Comparison of ENCODE assay signal across 8 cellular contexts in genomic region chr10:97731346-97732051, GRCh38. TPM values are rescaled to one million over a fixed set of nuclear protein-coding genes. Genes with fewer than 3 reads are reported as not detected.
A peak's percentile ranks its signal among the peaks of the same experiment; 100 is the strongest.
DNase-seq lines count a peak whose midpoint lies in the region; ATAC-seq, FAIRE-seq and TF ChIP-seq lines count a peak whose summit lies in the region.

No MANE protein-coding gene starts in this region.

- peak; percentile 98 to 99 for TF ChIP-seq RAD21 in H1 (IDR thresholded peaks at IDR 0.05 in 1 of 2, conservative IDR thresholded peaks at IDR 0.05 in 1 of 2; ENCODE audit: low read depth in 2 of 2, low read length in 2 of 2)

- no peak overlapping the region for H2AFZ ChIP-seq in H1 (ENCODE audit: low read length)

- no peak for TF ChIP-seq EP300 in H1 (IDR thresholded peaks at IDR 0.05; ENCODE audit: borderline replicate concordance in 1 of 2, low read depth in 2 of 2, low read length in 2 of 2)

- intact Hi-C loops in activated CD4-positive, alpha-beta T cell treated with anti-CD3 and anti-CD28 coated beads for 36 hours (cut with DNase I, micrococcal nuclease): loop anchor here (1.0 kb wide), 4 partner anchors 22 to 159 kb away; partner anchors contain the start of gene ANKRD2 (in 1 of the 2)

- H3K23me2 ChIP-seq in H1 (ENCODE audit: low read depth, low read length): no peaks in the 10 kb centered on the region

- no peak overlapping the region for H3K9ac ChIP-seq in H1 (replicated peaks in 1 of 4; ENCODE audit: extremely low read depth in 1 of 4, low read depth in 3 of 4, low read length in 3 of 4)

- no peaks in the 10 kb centered on the region for H3K79me2 ChIP-seq in H1 (ENCODE audit: control insufficient read depth in 1 of 2, insufficient read depth in 2 of 2, low read length in 2 of 2)

- no peaks in the 10 kb centered on the region for H3K9me3 Mint-ChIP-seq in activated CD4-positive, alpha-beta T cell treated with anti-CD3 and anti-CD28 coated beads for 36 hours (ENCODE audit: low read depth)

- H3K4me3 Mint-ChIP-seq in activated CD4-positive, alpha-beta T cell treated with anti-CD3 and anti-CD28 coated beads for 36 hours: no peak overlapping the region

- H3K56ac ChIP-seq in H1 (replicated peaks; ENCODE audit: insufficient read length, low read depth, low read length): no peak overlapping the region

- H2AK5ac ChIP-seq in H1 (ENCODE audit: low read depth, low read length): no peak overlapping the region

- DNase-seq in AG10803 (ENCODE audit: low read depth) (peak; percentile 80), GOT3 (lab: John Stamatoyannopoulos, UW) (peak; percentile 9), NCI-H446 (lab: John Stamatoyannopoulos, UW) (peak; percentile 44 to 69), H1 (ENCODE audit: low read depth in 1 of 2, low spot score in 2 of 2) (peak in 1 of 2 experiments; percentile 72), middle frontal gyrus (ENCODE audit: extremely low spot score, low spot score) (peak; percentile 72), stromal cell of bone marrow (ENCODE audit: low read depth) (peak; percentile 63)
- peak; percentile 72 for DNase-seq in activated CD4-positive, alpha-beta T cell treated with anti-CD3 and anti-CD28 coated beads for 36 hours

- H2BK12ac ChIP-seq in H1 (ENCODE audit: low read depth, low read length): no peak overlapping the region

- peaks cover 10% of the 10 kb centered on the region for H3K4me1 Mint-ChIP-seq in activated CD4-positive, alpha-beta T cell treated with anti-CD3 and anti-CD28 coated beads for 36 hours

- H3K4me3 ChIP-seq in AG10803 (ENCODE audit: low read length) (no peak overlapping the region), H1 (ENCODE audit: extremely low read depth in 1 of 4, insufficient read depth in 2 of 4, low read depth in 3 of 4, low read length in 4 of 4) (no peak overlapping the region)

- H3K14ac ChIP-seq in H1 (ENCODE audit: insufficient read length): no peak overlapping the region

- no peaks in the 10 kb centered on the region for H3K36me3 Mint-ChIP-seq in activated CD4-positive, alpha-beta T cell treated with anti-CD3 and anti-CD28 coated beads for 36 hours (ENCODE audit: low read depth)

- no peaks in the 10 kb centered on the region for H3K4me1 ChIP-seq in H1 (replicated peaks in 1 of 4; ENCODE audit: control insufficient read depth in 3 of 4, insufficient read depth in 4 of 4, low read length in 3 of 4)

- no peak overlapping the region for H4K5ac ChIP-seq in H1 (ENCODE audit: insufficient read length, low read depth, low read length)

- no peak overlapping the region for H2BK5ac ChIP-seq in H1 (ENCODE audit: low read depth, low read length)

- WGBS in H1 (ENCODE audit: extremely low coverage in 1 of 2, insufficient coverage in 1 of 2, insufficient read length in 1 of 2, insufficient replicate concordance in 2 of 2, low coverage in 1 of 2, low lambda C conversion rate in 2 of 2, missing lambda C conversion rate in 1 of 2), 2 experiments: 85% methylated on average over 9 of the region's 9 CpGs; no CpG with 5 or more reads in 1 of the 2 experiments

- peak; percentile 55 for ATAC-seq in activated CD4-positive, alpha-beta T cell treated with anti-CD3 and anti-CD28 coated beads for 36 hours
- ATAC-seq in HG03045 (IDR thresholded peaks at IDR 0.05; ENCODE audit: unreplicated experiment): no peak

- H3K9me3 ChIP-seq in H1 (ENCODE audit: insufficient read depth in 2 of 2, low read depth in 1 of 2, low read length in 1 of 2): peaks cover 5% of the 10 kb centered on the region in 2 experiments

- CTCF ChIA-PET in activated CD4-positive, alpha-beta T cell treated with anti-CD3 and anti-CD28 coated beads for 36 hours (lab: Charles Lee): interaction anchor here (0.5 to 17.4 kb wide), 12 partner anchors 11 to 1609 kb away, joined by 3 to 384 read pairs (median 4); partner anchors contain the start of genes AVPI1 and MARVELD1
- CTCF ChIA-PET in H1 (lab: Charles Lee; ENCODE audit: partially characterized antibody): interaction anchor here (0.7 to 15.1 kb wide), 13 partner anchors 8 to 279 kb away, joined by 3 to 773 read pairs (median 10); partner anchors contain the start of genes AVPI1 and MARVELD1

- peaks cover 0 to 3% (median 0%) of the 10 kb centered on the region in 4 experiments; a peak in 1 of 8 replicates for H3K36me3 ChIP-seq in H1 (ENCODE audit: control insufficient read depth in 2 of 4, insufficient read depth in 4 of 4, low read length in 3 of 4)

- no peak overlapping the region for H3K18ac ChIP-seq in H1 (ENCODE audit: extremely low read depth, low read length)

- peaks cover 11 to 19% (median 14%) of the 10 kb centered on the region in 4 experiments for H3K27me3 ChIP-seq in H1 (replicated peaks in 1 of 4; ENCODE audit: control insufficient read depth in 3 of 4, extremely low read depth in 1 of 4, insufficient read depth in 3 of 4, low read length in 3 of 4)

- no peak overlapping the region for H2BK20ac ChIP-seq in H1 (ENCODE audit: low read length)

- H3K27ac Mint-ChIP-seq in activated CD4-positive, alpha-beta T cell treated with anti-CD3 and anti-CD28 coated beads for 36 hours: no peak overlapping the region

- no peak overlapping the region for H4K91ac ChIP-seq in H1 (replicated peaks; ENCODE audit: insufficient read length, low read length)

- no peak overlapping the region for H4K8ac ChIP-seq in H1 (ENCODE audit: extremely low read depth, insufficient read depth, low read length)

- POLR2A ChIA-PET in activated CD4-positive, alpha-beta T cell treated with anti-CD3 and anti-CD28 coated beads for 36 hours (lab: Charles Lee): interaction anchor here (0.6 kb wide), 1 partner anchor 32 kb away, joined by 3 read pairs; no protein-coding TSS in a partner anchor
- POLR2A ChIA-PET in H1 (lab: Charles Lee; ENCODE audit: partially characterized antibody): interaction anchor here (0.9 to 15.1 kb wide), 4 partner anchors 18 to 55 kb away, joined by 3 to 234 read pairs (median 5); partner anchors contain the start of gene MARVELD1

- no peak overlapping the region for H3K23ac ChIP-seq in H1 (ENCODE audit: insufficient read length)

- no peak overlapping the region for H3K4me2 ChIP-seq in H1 (ENCODE audit: insufficient read depth in 1 of 2, low read depth in 2 of 2, low read length in 2 of 2)

- no peak overlapping the region for H3K4ac ChIP-seq in H1 (replicated peaks; ENCODE audit: insufficient read length, low read depth, low read length)

- FAIRE-seq in H1 (lab: Jason Lieb, UNC): peak; percentile 85

- TF ChIP-seq CTCF in AG10803 (conservative IDR thresholded peaks at IDR 0.05; ENCODE audit: low read length): peak; percentile 96
- peak; percentile 32 to 94 (median 94) for TF ChIP-seq CTCF in H1 (IDR thresholded peaks at IDR 0.05; ENCODE audit: control extremely low read depth in 1 of 3, insufficient read depth in 1 of 3, low read depth in 1 of 3, low read length in 3 of 3)

- H3K27ac ChIP-seq in H1 (ENCODE audit: low read depth, low read length): no peak overlapping the region

- H3K79me1 ChIP-seq in H1 (ENCODE audit: low read depth, low read length): no peaks in the 10 kb centered on the region

- no peak for TF ChIP-seq POLR2A in H1 (IDR thresholded peaks at IDR 0.05; ENCODE audit: control extremely low read depth in 1 of 2, low read depth in 2 of 2, low read length in 2 of 2)

- H2BK15ac ChIP-seq in H1 (ENCODE audit: low read length): no peak overlapping the region

- H3K27me3 Mint-ChIP-seq in activated CD4-positive, alpha-beta T cell treated with anti-CD3 and anti-CD28 coated beads for 36 hours: peaks cover 4% of the 10 kb centered on the region

- H2BK120ac ChIP-seq in H1 (replicated peaks; ENCODE audit: low read depth, low read length): no peak overlapping the region

- no peaks in the 10 kb centered on the region for H4K20me1 ChIP-seq in H1 (replicated peaks in 1 of 2; ENCODE audit: control insufficient read depth in 1 of 2, insufficient read depth in 2 of 2, low read length in 2 of 2)

RNA-seq across cellular contexts. Expression of gene ZFYVE27, which starts 5.4 kb away (rescaled TPM):
- total RNA-seq in activated CD4-positive, alpha-beta T cell treated with anti-CD3 and anti-CD28 coated beads for 36 hours: 10 to 100 TPM; 20.2 to 22.6 TPM
- 19.8 and 22.7 TPM in 2 replicates for total RNA-seq in H1 (2021; fragmentation: NEBNext Ultra II Directional; extraction: Animal tissue kit (Norgen Biotek cat#: 25700))
- 16.6 and 20.9 TPM in 2 replicates for polyA plus RNA-seq in H1 (2011; rRNA removed)
- polyA plus RNA-seq in H1 (2011; cell fraction: cytosol; rRNA removed): 25.1 TPM
- 71.3 TPM for polyA plus RNA-seq in H1 (2011; cell fraction: nucleus; rRNA removed)
- 16.9 to 25.8 TPM (median 22.2 TPM) in 4 replicates for polyA plus RNA-seq in H1 (2012, experiment 1 of 2)
- 14.8 TPM for polyA plus RNA-seq in H1 (2012, experiment 2 of 2)
- polyA plus RNA-seq in H1 (2013, experiment 1 of 2): 18.9 TPM
- 17.1 TPM for polyA plus RNA-seq in H1 (2013, experiment 2 of 2)
- 18.7 and 19.5 TPM in 2 replicates for polyA minus RNA-seq in H1 (2011; rRNA and poly(A)+ RNA removed)
- polyA minus RNA-seq in H1 (2011; cell fraction: cytosol; rRNA and poly(A)+ RNA removed): 11.0 TPM
- polyA minus RNA-seq in H1 (2011; cell fraction: nucleus; rRNA and poly(A)+ RNA removed): 36.0 TPM

RNA-seq across cellular contexts. Expression of gene MARVELD1, which starts 18.0 kb away (rescaled TPM):
- total RNA-seq in activated CD4-positive, alpha-beta T cell treated with anti-CD3 and anti-CD28 coated beads for 36 hours: 1 to 10 TPM; 1.8 to 1.9 TPM
- total RNA-seq in H1 (2021; fragmentation: NEBNext Ultra II Directional; extraction: Animal tissue kit (Norgen Biotek cat#: 25700)): 33.1 and 37.3 TPM in 2 replicates
- polyA plus RNA-seq in H1 (2011; rRNA removed): 28.1 and 38.0 TPM in 2 replicates
- polyA plus RNA-seq in H1 (2011; cell fraction: cytosol; rRNA removed): 24.7 TPM
- polyA plus RNA-seq in H1 (2011; cell fraction: nucleus; rRNA removed): 50.0 TPM
- 25.0 to 30.8 TPM (median 26.9 TPM) in 4 replicates for polyA plus RNA-seq in H1 (2012, experiment 1 of 2)
- polyA plus RNA-seq in H1 (2012, experiment 2 of 2): 45.8 TPM
- 25.4 TPM for polyA plus RNA-seq in H1 (2013, experiment 1 of 2)
- polyA plus RNA-seq in H1 (2013, experiment 2 of 2): 28.3 TPM
- 13.7 and 15.4 TPM in 2 replicates for polyA minus RNA-seq in H1 (2011; rRNA and poly(A)+ RNA removed)
- polyA minus RNA-seq in H1 (2011; cell fraction: cytosol; rRNA and poly(A)+ RNA removed): 19.0 TPM
- 18.4 TPM for polyA minus RNA-seq in H1 (2011; cell fraction: nucleus; rRNA and poly(A)+ RNA removed)

RNA-seq across cellular contexts. Expression of gene SFRP5, which starts 40.3 kb away (rescaled TPM):
- total RNA-seq in activated CD4-positive, alpha-beta T cell treated with anti-CD3 and anti-CD28 coated beads for 36 hours: not detected
- 3.3 and 3.9 TPM in 2 replicates for total RNA-seq in H1 (2021; fragmentation: NEBNext Ultra II Directional; extraction: Animal tissue kit (Norgen Biotek cat#: 25700))
- polyA plus RNA-seq in H1 (2011; rRNA removed): 5.9 and 8.6 TPM in 2 replicates
- polyA plus RNA-seq in H1 (2011; cell fraction: cytosol; rRNA removed): 5.3 TPM
- polyA plus RNA-seq in H1 (2011; cell fraction: nucleus; rRNA removed): 4.9 TPM
- 1.2 to 5.2 TPM (median 3.9 TPM) in 4 replicates for polyA plus RNA-seq in H1 (2012, experiment 1 of 2)
- 4.1 TPM for polyA plus RNA-seq in H1 (2012, experiment 2 of 2)
- polyA plus RNA-seq in H1 (2013, experiment 1 of 2): 3.9 TPM
- 3.5 TPM for polyA plus RNA-seq in H1 (2013, experiment 2 of 2)
- 1.4 TPM in 2 replicates for polyA minus RNA-seq in H1 (2011; rRNA and poly(A)+ RNA removed)
- 3.2 TPM for polyA minus RNA-seq in H1 (2011; cell fraction: cytosol; rRNA and poly(A)+ RNA removed)
- polyA minus RNA-seq in H1 (2011; cell fraction: nucleus; rRNA and poly(A)+ RNA removed): 3.4 TPM

RNA-seq across cellular contexts. Expression of gene AVPI1, which starts 44.5 kb away (rescaled TPM):
- 1 to 10 TPM; 2.1 to 2.2 TPM for total RNA-seq in activated CD4-positive, alpha-beta T cell treated with anti-CD3 and anti-CD28 coated beads for 36 hours
- 7.8 and 9.0 TPM in 2 replicates for total RNA-seq in H1 (2021; fragmentation: NEBNext Ultra II Directional; extraction: Animal tissue kit (Norgen Biotek cat#: 25700))
- polyA plus RNA-seq in H1 (2011; rRNA removed): 13.5 and 14.5 TPM in 2 replicates
- 11.8 TPM for polyA plus RNA-seq in H1 (2011; cell fraction: cytosol; rRNA removed)
- 9.1 TPM for polyA plus RNA-seq in H1 (2011; cell fraction: nucleus; rRNA removed)
- polyA plus RNA-seq in H1 (2012, experiment 1 of 2): 5.4 to 8.6 TPM (median 8.0 TPM) in 4 replicates
- polyA plus RNA-seq in H1 (2012, experiment 2 of 2): 10.0 TPM
- polyA plus RNA-seq in H1 (2013, experiment 1 of 2): 4.0 TPM
- polyA plus RNA-seq in H1 (2013, experiment 2 of 2): 3.7 TPM
- polyA minus RNA-seq in H1 (2011; rRNA and poly(A)+ RNA removed): 5.5 and 6.8 TPM in 2 replicates
- 11.9 TPM for polyA minus RNA-seq in H1 (2011; cell fraction: cytosol; rRNA and poly(A)+ RNA removed)
- polyA minus RNA-seq in H1 (2011; cell fraction: nucleus; rRNA and poly(A)+ RNA removed): 10.5 TPM

Comparison
In these comparisons a context has a peak if more than half of its experiments do, and no peak if none do; other contexts are left out.
1. RNA of gene MARVELD1, which starts 18.0 kb away (total RNA-seq): 33.1 to 37.3 TPM in H1; 1.8 to 1.9 TPM in activated CD4-positive, alpha-beta T cell treated with anti-CD3 and anti-CD28 coated beads for 36 hours; every median in the first group is over 10 times any median in the second.